ENCODE assay signal across 7 cellular contexts in genomic region chr15:84525502-84526344, GRCh38.
DNase-seq lines count a peak whose midpoint lies in the region; ATAC-seq and TF ChIP-seq lines count a peak whose summit lies in the region.
"Not testable (repeated sequence)": the region's sequence is repeated elsewhere in the genome, so short reads cannot be mapped to it uniquely, and the experiment has no call there.

No MANE protein-coding gene starts in this region.

- DNase-seq in HCT116 (ENCODE audit: low read depth, low spot score); activated T-cell treated with anti-CD3 and anti-CD28 coated beads, Interleukin-2, amount 50 U/mL, for 4 hours; effector memory CD8-positive, alpha-beta T cell: not testable (repeated sequence)
- DNase-seq in activated CD4-positive, alpha-beta T cell treated with anti-CD3 and anti-CD28 coated beads, Interleukin-2, amount 10 ng/mL, durations not matched to agents 24 days and 14 days, result peak; percentile 70
- peak; percentile 4 for DNase-seq in stimulated activated CD4-positive, alpha-beta T cell treated with anti-CD3 and anti-CD28 coated beads, Interleukin-1b, Interleukin-23, amount 100 ng/mL, for 48 hours

- not testable (repeated sequence) for H3K4me3 Mint-ChIP-seq in activated CD4-positive, alpha-beta T cell treated with anti-CD3 and anti-CD28 coated beads, Interleukin-2, amount 10 ng/mL, durations not matched to agents 24 days and 14 days; activated T-cell treated with anti-CD3 and anti-CD28 coated beads, Interleukin-2, amount 50 U/mL, for 4 hours; effector memory CD8-positive, alpha-beta T cell
- peak overlapping the region; percentile 36 for H3K4me3 Mint-ChIP-seq in activated naive CD8-positive, alpha-beta T cell

- H3K79me2 ChIP-seq in HCT116 (ENCODE audit: insufficient read depth, low read length), result not testable (repeated sequence)

- not testable (repeated sequence) for H3K9me3 ChIP-seq in HCT116 (ENCODE audit: control insufficient read depth in 1 of 2, insufficient read depth in 1 of 2, low read depth in 1 of 2, low read length in 2 of 2)

- RAD21 ChIA-PET in HCT116 (lab: Charles Lee; ENCODE audit: low non-redundant PET in 1 of 2, low total read pairs in 2 of 2, uncharacterized antibody in 2 of 2, unreplicated experiment in 2 of 2), result not testable (repeated sequence)

- not testable (repeated sequence) for TF ChIP-seq POLR2A in HCT116 (IDR thresholded peaks at IDR 0.05; ENCODE audit: borderline replicate concordance, extremely low read depth, insufficient read depth, insufficient read length)

- POLR2A ChIA-PET in HCT116 (lab: Charles Lee), result not testable (repeated sequence)

- H3K27ac ChIP-seq in HCT116 (ENCODE audit: low read depth, low read length), result not testable (repeated sequence)

- not testable (repeated sequence) for H3K4me1 Mint-ChIP-seq in activated CD4-positive, alpha-beta T cell treated with anti-CD3 and anti-CD28 coated beads, Interleukin-2, amount 10 ng/mL, durations not matched to agents 24 days and 14 days; activated T-cell treated with anti-CD3 and anti-CD28 coated beads, Interleukin-2, amount 50 U/mL, for 4 hours (ENCODE audit: low read depth); effector memory CD8-positive, alpha-beta T cell (ENCODE audit: low read depth in 2 of 2)
- H3K4me1 Mint-ChIP-seq in activated naive CD8-positive, alpha-beta T cell (ENCODE audit: low read depth), result peaks cover 13% of the 10 kb centered on the region

- not testable (repeated sequence) for TF ChIP-seq CTCF in HCT116 (IDR thresholded peaks at IDR 0.05 in 2 of 3, conservative IDR thresholded peaks at IDR 0.05 in 1 of 3; ENCODE audit: borderline replicate concordance in 1 of 3, insufficient read depth in 1 of 3, low read depth in 2 of 3, low read length in 2 of 3)

- not testable (repeated sequence) for H3K27me3 ChIP-seq in HCT116 (ENCODE audit: insufficient read depth, low read length)

- not testable (repeated sequence) for H4K20me1 ChIP-seq in HCT116 (ENCODE audit: insufficient read depth)

- not testable (repeated sequence) for H3K9ac ChIP-seq in HCT116 (ENCODE audit: low read length)

- H3K36me3 ChIP-seq in HCT116 (ENCODE audit: control insufficient read depth in 1 of 2, insufficient read depth in 2 of 2, low read length in 2 of 2), result not testable (repeated sequence)

- H3K4me3 ChIP-seq in HCT116 (replicated peaks in 1 of 2; ENCODE audit: low read depth in 1 of 2, low read length in 2 of 2), result not testable (repeated sequence)

- not testable (repeated sequence) for H3K9me3 Mint-ChIP-seq in activated CD4-positive, alpha-beta T cell treated with anti-CD3 and anti-CD28 coated beads, Interleukin-2, amount 10 ng/mL, durations not matched to agents 24 days and 14 days; activated T-cell treated with anti-CD3 and anti-CD28 coated beads, Interleukin-2, amount 50 U/mL, for 4 hours; activated naive CD8-positive, alpha-beta T cell (ENCODE audit: low read depth); effector memory CD8-positive, alpha-beta T cell

- intact Hi-C loops in HCT116 (cut with micrococcal nuclease); activated CD4-positive, alpha-beta T cell treated with anti-CD3 and anti-CD28 coated beads, Interleukin-2, amount 10 ng/mL, durations not matched to agents 24 days and 14 days (cut with micrococcal nuclease): not testable (repeated sequence)

- peak overlapping the region; percentile 89 for H3K27ac Mint-ChIP-seq in activated CD4-positive, alpha-beta T cell treated with anti-CD3 and anti-CD28 coated beads, Interleukin-2, amount 10 ng/mL, durations not matched to agents 24 days and 14 days
- H3K27ac Mint-ChIP-seq in activated naive CD8-positive, alpha-beta T cell, result peak overlapping the region; percentile 87
- H3K27ac Mint-ChIP-seq in effector memory CD8-positive, alpha-beta T cell, result not testable (repeated sequence)

- not testable (repeated sequence) for H3K9me2 ChIP-seq in HCT116 (ENCODE audit: insufficient read depth)

- CTCF ChIA-PET in HCT116 (lab: Charles Lee), result not testable (repeated sequence)

- H3K4me2 ChIP-seq in HCT116 (ENCODE audit: low read length), result not testable (repeated sequence)

- TF ChIP-seq RAD21 in HCT116 (IDR thresholded peaks at IDR 0.05; ENCODE audit: low read depth), result not testable (repeated sequence)

- peak; percentile 86 for ATAC-seq in HCT116
- ATAC-seq in SK-N-SH treated with all-trans-retinoic acid at 6 μM for 48 hours, result peak; percentile 80
- ATAC-seq in activated T-cell treated with anti-CD3 and anti-CD28 coated beads, Interleukin-2, amount 50 U/mL, for 4 hours, result peak; percentile 88 to 94
- peak; percentile 51 for ATAC-seq in effector memory CD8-positive, alpha-beta T cell (replicated peaks)

- not testable (repeated sequence) for BruUV-seq in HCT116 (replicated peaks; lab: Mats Ljungman, UMichigan)

- H3K27me3 Mint-ChIP-seq in activated CD4-positive, alpha-beta T cell treated with anti-CD3 and anti-CD28 coated beads, Interleukin-2, amount 10 ng/mL, durations not matched to agents 24 days and 14 days; activated T-cell treated with anti-CD3 and anti-CD28 coated beads, Interleukin-2, amount 50 U/mL, for 4 hours (ENCODE audit: low read depth); activated naive CD8-positive, alpha-beta T cell; effector memory CD8-positive, alpha-beta T cell: not testable (repeated sequence)

- H3K4me1 ChIP-seq in HCT116 (ENCODE audit: control insufficient read depth in 1 of 2, insufficient read depth in 2 of 2, low read length in 2 of 2), result not testable (repeated sequence)

- H3K36me3 Mint-ChIP-seq in activated CD4-positive, alpha-beta T cell treated with anti-CD3 and anti-CD28 coated beads, Interleukin-2, amount 10 ng/mL, durations not matched to agents 24 days and 14 days (ENCODE audit: low read depth); activated T-cell treated with anti-CD3 and anti-CD28 coated beads, Interleukin-2, amount 50 U/mL, for 4 hours (ENCODE audit: insufficient read depth); activated naive CD8-positive, alpha-beta T cell; effector memory CD8-positive, alpha-beta T cell (ENCODE audit: insufficient read depth): not testable (repeated sequence)

- H2AFZ ChIP-seq in HCT116 (ENCODE audit: low read depth, low read length, poor library complexity, severe bottlenecking), result not testable (repeated sequence)

TF ChIP-seq in HCT116, 20 proteins besides CTCF, POLR2A, EP300 and RAD21:
- peak; percentile 30; the same call in 1 of the 2 replicates for TF ChIP-seq FOSL1 (IDR thresholded peaks at IDR 0.05; ENCODE audit: low read depth)
